Comparison of ENCODE assay signal across 13 cellular contexts in the genomic region with DNA sequence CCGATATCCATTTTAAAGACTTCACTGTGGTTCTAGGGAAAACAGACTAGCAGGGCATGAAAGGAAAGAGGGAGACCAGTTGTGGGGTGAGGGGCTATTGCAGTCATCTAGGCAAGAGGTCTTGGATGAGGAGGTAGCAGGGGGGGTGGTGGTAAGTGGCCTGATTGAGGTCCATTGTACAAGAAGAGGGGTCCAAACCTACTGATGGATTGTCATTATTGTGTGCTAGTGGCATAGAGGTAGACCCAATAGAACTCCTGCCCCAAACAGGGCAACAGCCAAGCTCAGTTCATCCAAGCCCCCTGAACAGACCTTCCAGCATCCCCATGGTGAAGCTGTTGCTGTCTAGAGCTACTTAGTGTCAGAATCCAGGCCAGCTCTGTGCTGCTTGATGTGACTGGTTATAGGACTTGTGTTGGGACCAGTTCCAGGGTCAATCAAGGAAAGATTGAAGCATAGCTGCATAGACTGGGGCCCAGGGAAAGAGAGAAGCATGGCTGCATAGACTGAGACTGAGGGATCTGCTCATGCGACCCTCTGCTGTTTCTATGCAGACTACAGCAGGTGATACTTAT. TPM values are rescaled to one million over a fixed set of nuclear protein-coding genes. Genes with fewer than 3 reads are reported as not detected.
A peak's percentile ranks its signal among the peaks of the same experiment; 100 is the strongest.
DNase-seq lines count a peak whose midpoint lies in the region; ATAC-seq and TF ChIP-seq lines count a peak whose summit lies in the region.
"Had no signal": no experiment of that assay in that cellular context is flagged by ENCODE, and none has a peak within 500 bp of the region (broad histone marks: within the 10 kb centered on the region; RNA-seq: fewer than 3 reads in every experiment).

No MANE protein-coding gene starts in this region.

- H3K36me3 ChIP-seq in heart left ventricle, result peaks cover 0 to 10% (median 0%) of the 10 kb centered on the region in 9 donors
- no peaks in the 10 kb centered on the region for H3K36me3 ChIP-seq in colonic mucosa
- H3K36me3 ChIP-seq in osteoblast (ENCODE audit: insufficient read depth, low read length), result peaks cover 14% of the 10 kb centered on the region

- ATAC-seq in heart left ventricle (peak in 1 of 4 donors; percentile 10), left cardiac atrium (no peak)
- ATAC-seq: activated T-cell treated with anti-CD3 and anti-CD28 coated beads, Interleukin-2, amount 50 U/mL, for 4 hours; esophagus mucosa had no signal

- no peak overlapping the region for H3K4me2 ChIP-seq in osteoblast (ENCODE audit: insufficient read depth, low read length)

- peak overlapping the region in 11 of 12 donors; percentile 49 to 80 (median 62) for H3K27ac ChIP-seq in heart left ventricle
- H3K27ac ChIP-seq in colonic mucosa, result peak overlapping the region; percentile 89
- H3K27ac ChIP-seq in osteoblast (ENCODE audit: low read depth, low read length), result peak overlapping the region; percentile 15

- TF ChIP-seq POLR2A in heart left ventricle (IDR thresholded peaks at IDR 0.05) (no peak), erythroblast (IDR thresholded peaks at IDR 0.05; ENCODE audit: low read length) (no peak)

- no peaks in the 10 kb centered on the region for H3K27me3 Mint-ChIP-seq in type B pancreatic cell
- H3K27me3 Mint-ChIP-seq in mesothelial cell of epicardium (ENCODE audit: low read depth), result no peaks in the 10 kb centered on the region

- peak overlapping the region; percentile 80 for H3K27ac Mint-ChIP-seq in type B pancreatic cell
- no peak overlapping the region for H3K27ac Mint-ChIP-seq in mesothelial cell of epicardium
- H3K27ac Mint-ChIP-seq: CD8-positive, alpha-beta memory T cell had no signal

- intact Hi-C loops in heart left ventricle (cut with DNase I), result loop anchor here in 1 of 10 donors (5.0 kb wide), 2 partner anchors 44 to 119 kb away; no protein-coding TSS in a partner anchor
- intact Hi-C loops in left cardiac atrium (cut with DNase I), result loop anchor here in 1 of 2 donors (10.0 kb wide), 1 partner anchor 121 kb away; no protein-coding TSS in a partner anchor
- intact Hi-C loops in colonic mucosa (cut with DNase I), result no loop called here

- H3K4me3 ChIP-seq in heart left ventricle (no peak overlapping the region), colonic mucosa (no peak overlapping the region), osteoblast (ENCODE audit: insufficient read depth, low read length) (no peak overlapping the region)

- peak overlapping the region in 1 of 2 donors; percentile 47 for H3K9ac ChIP-seq in colonic mucosa (ENCODE audit: low read depth in 2 of 2, low read length in 2 of 2)

- H3K9me3 Mint-ChIP-seq in type B pancreatic cell (peaks cover 4% of the 10 kb centered on the region), mesothelial cell of epicardium (no peaks in the 10 kb centered on the region)
- H3K9me3 Mint-ChIP-seq: activated T-cell treated with anti-CD3 and anti-CD28 coated beads, Interleukin-2, amount 50 U/mL, for 4 hours; CD8-positive, alpha-beta memory T cell had no signal

- no peak for TF ChIP-seq CTCF in heart left ventricle (IDR thresholded peaks at IDR 0.05)
- no peak for TF ChIP-seq CTCF in colonic mucosa (IDR thresholded peaks at IDR 0.05)
- no peak for TF ChIP-seq CTCF in osteoblast (IDR thresholded peaks at IDR 0.05; ENCODE audit: extremely low read depth, low read depth, low read length)
- no peak for TF ChIP-seq CTCF in type B pancreatic cell (conservative IDR thresholded peaks at IDR 0.05)
- TF ChIP-seq CTCF in mesothelial cell of epicardium (IDR thresholded peaks at IDR 0.05; ENCODE audit: unreplicated experiment), result no peak

- no peak overlapping the region for H2AFZ ChIP-seq in osteoblast (ENCODE audit: low read length)

- no peak for DNase-seq in heart left ventricle
- DNase-seq in left cardiac atrium, result no peak
- DNase-seq in colonic mucosa, result no peak
- DNase-seq in osteoblast (ENCODE audit: insufficient read length, low spot score, missing footprints), result no peak
- peak; percentile 37 for DNase-seq in type B pancreatic cell (ENCODE audit: extremely low spot score, unreplicated experiment)
- DNase-seq in mesothelial cell of epicardium (ENCODE audit: low spot score in 2 of 2, unreplicated experiment in 2 of 2), result no peak
- no peak for DNase-seq in erythroblast (lab: John Stamatoyannopoulos, UW)
- DNase-seq in AML-193 (lab: John Stamatoyannopoulos, UW), result no peak
- DNase-seq: activated T-cell treated with anti-CD3 and anti-CD28 coated beads, Interleukin-2, amount 50 U/mL, for 4 hours; CD8-positive, alpha-beta memory T cell; islet precursor cell; NCI-H1417 treated with DMSO at 0.1 percent for 48 hours had no signal

- WGBS in heart left ventricle, 4 donors, result 87 to 98% (median 91%) methylated on average over 2 of the region's 2 CpGs

- peaks cover 96% of the 10 kb centered on the region for H3K79me2 ChIP-seq in osteoblast (ENCODE audit: insufficient read depth, low read length)

- H3K36me3 Mint-ChIP-seq in type B pancreatic cell (peaks cover 29% of the 10 kb centered on the region), mesothelial cell of epicardium (peaks cover 6% of the 10 kb centered on the region)
- H3K36me3 Mint-ChIP-seq: CD8-positive, alpha-beta memory T cell had no signal

- H3K4me1 Mint-ChIP-seq in type B pancreatic cell (ENCODE audit: unreplicated experiment) (peaks cover 51% of the 10 kb centered on the region), mesothelial cell of epicardium (peaks cover 10% of the 10 kb centered on the region)

- H3K27me3 ChIP-seq in heart left ventricle (no peaks in the 10 kb centered on the region), colonic mucosa (no peaks in the 10 kb centered on the region), osteoblast (ENCODE audit: insufficient read depth, low read length) (no peaks in the 10 kb centered on the region)

- H4K20me1 ChIP-seq in osteoblast (ENCODE audit: insufficient read depth, low read length), result peaks cover 32% of the 10 kb centered on the region

- H3K4me1 ChIP-seq in heart left ventricle (peaks cover 0 to 84% (median 45%) of the 10 kb centered on the region in 12 donors), colonic mucosa (peaks cover 18% of the 10 kb centered on the region), osteoblast (ENCODE audit: insufficient read depth, low read length) (peaks cover 44% of the 10 kb centered on the region)

- H3K4me3 Mint-ChIP-seq in type B pancreatic cell, result no peak overlapping the region
- H3K4me3 Mint-ChIP-seq in mesothelial cell of epicardium, result no peak overlapping the region
- H3K4me3 Mint-ChIP-seq: activated T-cell treated with anti-CD3 and anti-CD28 coated beads, Interleukin-2, amount 50 U/mL, for 4 hours; CD8-positive, alpha-beta memory T cell had no signal

- H3K9me3 ChIP-seq in heart left ventricle (no peaks in the 10 kb centered on the region), colonic mucosa (no peaks in the 10 kb centered on the region), osteoblast (ENCODE audit: low read depth, low read length) (no peaks in the 10 kb centered on the region)

RNA-seq across cellular contexts. Expression of gene ASAP2, which starts 7.0 kb away (rescaled TPM):
- 10 to 100 TPM in 7 of 9 donors, 1 to 10 TPM in 2; 7.4 to 17.0 (median 12.9) TPM for total RNA-seq in heart left ventricle
- 1 to 10 TPM; 6.7 to 8.0 TPM for polyA plus RNA-seq in heart left ventricle
- 10 to 100 TPM; 13.4 to 18.2 TPM for total RNA-seq in left cardiac atrium
- total RNA-seq in colonic mucosa, result 10 to 100 TPM; 58.1 to 61.7 TPM
- total RNA-seq in osteoblast, result 56.0 and 66.2 TPM in 2 replicates
- total RNA-seq in type B pancreatic cell (ENCODE audit: low replicate concordance), result 45.6 and 49.6 TPM in 2 replicates
- 25.8 to 29.7 TPM (median 26.2 TPM) in 3 replicates for total RNA-seq in mesothelial cell of epicardium
- polyA plus RNA-seq: CD8-positive, alpha-beta memory T cell had no signal

Comparison
In these comparisons a context has a peak if more than half of its experiments do, and no peak if none do; other contexts are left out.
1. H3K27ac ChIP-seq: peak in every context shown above with its lines; median percentile 89 in colonic mucosa; 62 in heart left ventricle; 15 in osteoblast.